In genomic region chr21:20997308-20997632, GRCh38 we compare ENCODE assay signal across 9 cellular contexts. TPM values are rescaled to one million over a fixed set of nuclear protein-coding genes. Genes with fewer than 3 reads are reported as not detected.
DNase-seq lines count a peak whose midpoint lies in the region; ATAC-seq, FAIRE-seq and TF ChIP-seq lines count a peak whose summit lies in the region.
"Had no signal": no experiment of that assay in that cellular context is flagged by ENCODE, and none has a peak within 500 bp of the region (broad histone marks: within the 10 kb centered on the region; RNA-seq: fewer than 3 reads in every experiment).

No MANE protein-coding gene starts in this region.

- H3K36me3 ChIP-seq in IMR-90 (ENCODE audit: control insufficient read depth, insufficient read depth, low read length) (no peaks in the 10 kb centered on the region), right lobe of liver (no peaks in the 10 kb centered on the region), spleen (no peaks in the 10 kb centered on the region)
- H3K36me3 ChIP-seq: neutrophil had no signal

- no peak for TF ChIP-seq RAD21 in IMR-90 (IDR thresholded peaks at IDR 0.05; ENCODE audit: low read length)

- no peak overlapping the region for H2BK5ac ChIP-seq in IMR-90 (ENCODE audit: low read depth, low read length, poor library complexity, severe bottlenecking)

- ATAC-seq in IMR-90 (ENCODE audit: low read depth) (no peak), right lobe of liver (peak; percentile 11 to 25 (median 18)), GM21526 (IDR thresholded peaks at IDR 0.05; ENCODE audit: low FRiP score, unreplicated experiment) (no peak)

- CTCF ChIA-PET in IMR-90 (lab: Yijun Ruan, JAX) = interaction anchor here (1.4 kb wide), 1 partner anchor 925 kb away, joined by 4 read pairs; no protein-coding TSS in a partner anchor

- dilution Hi-C loops in IMR-90 (cut with HindIII; ENCODE audit: low sequenced_read_pairs, unreplicated experiment) = no loop called here

- H3K27ac ChIP-seq in IMR-90 (ENCODE audit: insufficient read depth, low read length) (no peak overlapping the region), cingulate gyrus (ENCODE audit: low read depth, low read length) (peak overlapping the region; percentile 82), right lobe of liver (no peak overlapping the region), spleen (no peak overlapping the region)
- H3K27ac ChIP-seq: neutrophil had no signal

- no peak for TF ChIP-seq CTCF in IMR-90 (conservative IDR thresholded peaks at IDR 0.05; ENCODE audit: low read depth, low read length)
- TF ChIP-seq CTCF in right lobe of liver (IDR thresholded peaks at IDR 0.05) = no peak
- TF ChIP-seq CTCF in spleen (IDR thresholded peaks at IDR 0.05 in 8 of 11, conservative IDR thresholded peaks at IDR 0.05 in 3 of 11) = no peak

- no peak overlapping the region for H2BK20ac ChIP-seq in IMR-90 (ENCODE audit: low read depth, low read length)

- no peak for DNase-seq in IMR-90
- DNase-seq in right lobe of liver = no peak
- no peak for DNase-seq in spleen
- no peak for DNase-seq in SW480 (ENCODE audit: low spot score)
- DNase-seq in NCI-H345 treated with DMSO at 0.1 percent for 48 hours (lab: John Stamatoyannopoulos, UW; ENCODE audit: unreplicated experiment) = no peak
- DNase-seq in GM12892 (ENCODE audit: insufficient read length) = no peak

- no peaks in the 10 kb centered on the region for H3K79me1 ChIP-seq in IMR-90 (ENCODE audit: low read depth in 1 of 2, low read length in 2 of 2)

- no peak for TF ChIP-seq POLR2A in IMR-90 (IDR thresholded peaks at IDR 0.05; ENCODE audit: low read depth, low read length)
- no peak for TF ChIP-seq POLR2A in right lobe of liver (IDR thresholded peaks at IDR 0.05)
- TF ChIP-seq POLR2A in spleen (IDR thresholded peaks at IDR 0.05) = no peak
- TF ChIP-seq POLR2A in GM12892 (IDR thresholded peaks at IDR 0.05; ENCODE audit: low read depth, low read length) = no peak

- no peaks in the 10 kb centered on the region for H3K4me1 ChIP-seq in IMR-90 (ENCODE audit: control insufficient read depth, insufficient read depth, low read length)
- H3K4me1 ChIP-seq in right lobe of liver = no peaks in the 10 kb centered on the region
- peaks cover 0 to 30% (median 17%) of the 10 kb centered on the region in 6 donors for H3K4me1 ChIP-seq in spleen

- no peak overlapping the region for H3K9ac ChIP-seq in IMR-90 (ENCODE audit: low read depth, low read length)

- no peak overlapping the region for H2AK5ac ChIP-seq in IMR-90 (ENCODE audit: low read depth, low read length)

- H3K4me2 ChIP-seq in IMR-90 (ENCODE audit: low read depth, low read length) = peak overlapping the region; percentile 81

- H4K5ac ChIP-seq in IMR-90 (ENCODE audit: low read depth, low read length) = no peak overlapping the region

- H4K8ac ChIP-seq in IMR-90 (ENCODE audit: low read depth in 2 of 2, low read length in 2 of 2) = no peak overlapping the region

- H2BK120ac ChIP-seq in IMR-90 (ENCODE audit: low read depth, low read length) = no peak overlapping the region

- WGBS in IMR-90 (ENCODE audit: extremely low coverage in 2 of 2, insufficient read length in 1 of 2), 2 experiments = no CpG with 5 or more reads among the region's 20 CpGs
- 1% methylated on average over 12 of the region's 20 CpGs for WGBS in right lobe of liver (ENCODE audit: insufficient coverage, low coverage, low lambda C conversion rate, missing lambda C conversion rate)
- WGBS in spleen, 5 donors = 2 to 7% (median 5%) methylated on average over 15 to 20 of the region's 20 CpGs

- FAIRE-seq in GM12892 (lab: Jason Lieb, UNC) = no peak

- peaks cover 6% of the 10 kb centered on the region; the same call in 1 of the 2 replicates for H3K27me3 ChIP-seq in IMR-90 (ENCODE audit: control insufficient read depth, insufficient read depth, low read length)
- H3K27me3 ChIP-seq in right lobe of liver = peaks cover 4% of the 10 kb centered on the region in 2 donors
- peaks cover 0 to 41% (median 19%) of the 10 kb centered on the region in 7 donors for H3K27me3 ChIP-seq in spleen (replicated peaks in 1 of 7)

- no peak overlapping the region for H3K14ac ChIP-seq in IMR-90 (replicated peaks; ENCODE audit: low read depth, low read length)

- no peak overlapping the region for H3K56ac ChIP-seq in IMR-90 (ENCODE audit: extremely low read depth, insufficient read depth, low read length)

- peak overlapping the region; percentile 96 for H2AFZ ChIP-seq in IMR-90 (replicated peaks; ENCODE audit: low read length, poor library complexity)

- H2AK9ac ChIP-seq in IMR-90 (replicated peaks; ENCODE audit: low read depth, low read length, poor library complexity) = no peak overlapping the region

- H3K9me3 ChIP-seq in IMR-90 (ENCODE audit: control insufficient read depth, insufficient read depth, low read length) (no peaks in the 10 kb centered on the region), right lobe of liver (no peaks in the 10 kb centered on the region), spleen (no peaks in the 10 kb centered on the region)
- H3K9me3 ChIP-seq: neutrophil had no signal

- no peak overlapping the region for H4K91ac ChIP-seq in IMR-90 (ENCODE audit: insufficient read depth, low read depth, low read length)

- H3K4ac ChIP-seq in IMR-90 (ENCODE audit: low read depth, low read length) = no peak overlapping the region

- intact Hi-C loops in IMR-90 (cut with micrococcal nuclease) (no loop called here), right lobe of liver (cut with DNase I) (no loop called here), spleen (cut with DNase I; ENCODE audit: low total_unique reads) (no loop called here)

- H3K4me3 ChIP-seq in IMR-90 (ENCODE audit: insufficient read depth, low read depth, low read length) = peak overlapping the region; percentile 85; the same call in 1 of the 2 replicates
- H3K4me3 ChIP-seq in right lobe of liver = peak overlapping the region; percentile 30 to 45 (median 32)
- H3K4me3 ChIP-seq in spleen = peak overlapping the region; percentile 41 to 78 (median 50)

- H3K9me1 ChIP-seq in IMR-90 (ENCODE audit: insufficient read depth, low read length) = no peaks in the 10 kb centered on the region

- H3K23ac ChIP-seq in IMR-90 (ENCODE audit: low read depth, low read length) = no peak overlapping the region

- POLR2A ChIA-PET in IMR-90 (lab: Charles Lee; ENCODE audit: unreplicated experiment) = no interaction called here

- H2BK15ac ChIP-seq in IMR-90 (ENCODE audit: low read depth, low read length) = no peak overlapping the region

- BruUV-seq in IMR-90 (replicated peaks; lab: Mats Ljungman, UMichigan) = no TSS peak

- H3K18ac ChIP-seq in IMR-90 (ENCODE audit: low read depth, low read length) = no peak overlapping the region

- in situ Hi-C loops in IMR-90 (cut with MboI; ENCODE audit: low sequenced_read_pairs) = no loop called here

- H4K20me1 ChIP-seq in IMR-90 (ENCODE audit: insufficient read depth, low read length) = no peaks in the 10 kb centered on the region

TF ChIP-seq in IMR-90, 13 proteins besides CTCF, POLR2A, EP300 and RAD21:
- no peak for TF ChIP-seq SMC3 (IDR thresholded peaks at IDR 0.05; ENCODE audit: low read depth, low read length)
- TF ChIP-seq RCOR1 (IDR thresholded peaks at IDR 0.05; ENCODE audit: insufficient replicate concordance, low read length) = no peak
- TF ChIP-seq CEBPB (IDR thresholded peaks at IDR 0.05; ENCODE audit: low read depth, low read length) = no peak
- no peak for TF ChIP-seq CHD1 (IDR thresholded peaks at IDR 0.05; ENCODE audit: low read depth, low read length)
- TF ChIP-seq USF2 (IDR thresholded peaks at IDR 0.05; ENCODE audit: low read depth, low read length) = no peak
- no peak for TF ChIP-seq BHLHE40 (IDR thresholded peaks at IDR 0.05; ENCODE audit: low read depth, low read length)
- no peak for TF ChIP-seq ELK1 (IDR thresholded peaks at IDR 0.05; ENCODE audit: borderline replicate concordance, low read depth, low read length)

RNA-seq across cellular contexts. Expression of gene NCAM2, which starts 0.9 kb away (rescaled TPM):
- total RNA-seq in IMR-90 (2012; rRNA removed) = 5.0 and 5.6 TPM in 2 replicates
- polyA plus RNA-seq in IMR-90 (2012; rRNA removed) = 1.7 and 2.7 TPM in 2 replicates
- polyA plus RNA-seq in IMR-90 (2012; cell fraction: cytosol; rRNA removed) = 0.29 and 0.34 TPM in 2 replicates
- 0.17 and 1.8 TPM in 2 replicates for polyA plus RNA-seq in IMR-90 (2012; cell fraction: nucleus; rRNA removed; ENCODE audit: low replicate concordance)
- total RNA-seq in right lobe of liver = 1 to 10 TPM in 1 of 6 experiments, under 1 TPM in 3, not detected in 2; 0.38 to 1.4 (median 0.81) TPM
- 1 to 10 TPM in 6 of 7 donors, under 1 TPM in 1; 0.98 to 5.7 (median 1.1) TPM for total RNA-seq in spleen
- under 1 TPM; 0.09 to 0.45 (median 0.17) TPM for polyA plus RNA-seq in spleen
- not detected for polyA plus RNA-seq in GM12892 (2012; ENCODE audit: missing spikeins)

Comparison
In these comparisons a context has a peak if more than half of its experiments do, and no peak if none do; other contexts are left out.
1. ATAC-seq: peak in right lobe of liver (4 of 4); none in IMR-90 (single experiment) and GM21526 (single experiment).
2. H3K4me3 ChIP-seq: peak in every context shown above with its lines; median percentile 85 in IMR-90; 50 in spleen; 32 in right lobe of liver.